Comparison of ENCODE assay signal across 13 cellular contexts in genomic region chr22:29879738-29880137, GRCh38. TPM values are rescaled to one million over a fixed set of nuclear protein-coding genes. Genes with fewer than 3 reads are reported as not detected.
DNase-seq lines count a peak whose midpoint lies in the region; ATAC-seq, FAIRE-seq and TF ChIP-seq lines count a peak whose summit lies in the region.
"Had no signal": no experiment of that assay in that cellular context is flagged by ENCODE, and none has a peak within 500 bp of the region (broad histone marks: within the 10 kb centered on the region; RNA-seq: fewer than 3 reads in every experiment).

No MANE protein-coding gene starts in this region.

- DNase-seq in A549 (ENCODE audit: low read depth in 1 of 2, low spot score in 1 of 2) (peak; percentile 17 to 48), MG63 (peak; percentile 15), dermis blood vessel endothelial cell (peak; percentile 21), hepatocyte (ENCODE audit: low spot score) (no peak), RCC 7860 (ENCODE audit: low spot score) (no peak), Peyer's patch (no peak)
- no peak for DNase-seq in CD4-positive, alpha-beta T cell
- DNase-seq: esophagus squamous epithelium, mesenchymal stem cell, NCI-H1105, NCI-H226 had no signal

- no peaks in the 10 kb centered on the region for H3K36me3 ChIP-seq in MG63
- no peaks in the 10 kb centered on the region for H3K36me3 ChIP-seq in hepatocyte (replicated peaks; ENCODE audit: insufficient read depth, low read depth)
- H3K36me3 ChIP-seq in Peyer's patch = no peaks in the 10 kb centered on the region
- H3K36me3 ChIP-seq: esophagus squamous epithelium had no signal

- CTCF ChIA-PET in A549 (lab: Yijun Ruan, JAX) = interaction anchor here (0.7 to 1.0 kb wide), 2 partner anchors 125 to 254 kb away, joined by 3 read pairs; no protein-coding TSS in a partner anchor
- CTCF ChIA-PET in CD4-positive, alpha-beta T cell (lab: Charles Lee) = no interaction called here

- TF ChIP-seq EP300 in A549 (IDR thresholded peaks at IDR 0.05) = no peak

- no peak for TF ChIP-seq RAD21 in A549 (conservative IDR thresholded peaks at IDR 0.05 in 1 of 2, IDR thresholded peaks at IDR 0.05 in 1 of 2)

- H3K4me1 Mint-ChIP-seq in CD4-positive, alpha-beta T cell (ENCODE audit: low read depth) = no peaks in the 10 kb centered on the region

- H3K4me1 ChIP-seq in A549 (peaks cover 4% of the 10 kb centered on the region; the same call in 2 of the 3 replicates), hepatocyte (ENCODE audit: insufficient read depth) (no peaks in the 10 kb centered on the region), Peyer's patch (peaks cover 0 to 8% (median 0%) of the 10 kb centered on the region in 4 donors)

- TF ChIP-seq POLR2A in A549 (IDR thresholded peaks at IDR 0.05; ENCODE audit: low read length) (no peak), Peyer's patch (IDR thresholded peaks at IDR 0.05) (no peak)

- no peak for FAIRE-seq in A549 (lab: Jason Lieb, UNC)
- FAIRE-seq in RCC 7860 (lab: Jason Lieb, UNC) = no peak

- peaks cover 6% of the 10 kb centered on the region for H3K36me3 Mint-ChIP-seq in CD4-positive, alpha-beta T cell (ENCODE audit: low read depth)
- H3K36me3 Mint-ChIP-seq: CD4-positive, CD25-positive, alpha-beta regulatory T cell had no signal

- no peaks in the 10 kb centered on the region for H3K27me3 Mint-ChIP-seq in CD4-positive, alpha-beta T cell

- no peak overlapping the region for H3K4me3 ChIP-seq in A549
- no peak overlapping the region for H3K4me3 ChIP-seq in MG63
- H3K4me3 ChIP-seq in hepatocyte = no peak overlapping the region
- no peak overlapping the region for H3K4me3 ChIP-seq in Peyer's patch
- H3K4me3 ChIP-seq: esophagus squamous epithelium had no signal

- H3K27ac Mint-ChIP-seq in CD4-positive, alpha-beta T cell = no peak overlapping the region
- H3K27ac Mint-ChIP-seq: CD4-positive, CD25-positive, alpha-beta regulatory T cell had no signal

- no peaks in the 10 kb centered on the region for H3K9me3 ChIP-seq in A549
- H3K9me3 ChIP-seq in CD4-positive, alpha-beta T cell (ENCODE audit: control insufficient read depth, low read length) = no peaks in the 10 kb centered on the region
- H3K9me3 ChIP-seq in MG63 = no peaks in the 10 kb centered on the region
- H3K9me3 ChIP-seq in hepatocyte (ENCODE audit: low read depth) = no peaks in the 10 kb centered on the region
- no peaks in the 10 kb centered on the region for H3K9me3 ChIP-seq in Peyer's patch
- H3K9me3 ChIP-seq: esophagus squamous epithelium had no signal

- 89% methylated on average over 5 of the region's 5 CpGs for WGBS in A549 (ENCODE audit: missing lambda C conversion rate)
- WGBS in hepatocyte (ENCODE audit: low lambda C conversion rate, missing lambda C conversion rate) = 97% methylated on average over 5 of the region's 5 CpGs

- peaks cover 14% of the 10 kb centered on the region for H3K79me2 ChIP-seq in hepatocyte

- H3K4me2 ChIP-seq in A549 (no peak overlapping the region), hepatocyte (no peak overlapping the region)

- no peak for TF ChIP-seq CTCF in A549 (IDR thresholded peaks at IDR 0.05)
- TF ChIP-seq CTCF in CD4-positive, alpha-beta T cell (IDR thresholded peaks at IDR 0.05) = no peak
- TF ChIP-seq CTCF in hepatocyte (IDR thresholded peaks at IDR 0.05; ENCODE audit: poor library complexity) = no peak
- no peak for TF ChIP-seq CTCF in Peyer's patch (IDR thresholded peaks at IDR 0.05)

- intact Hi-C loops in CD4-positive, alpha-beta T cell (cut with DNase I, micrococcal nuclease) = loop anchor here in 1 of 2 experiments (5.0 to 10.0 kb wide), 4 partner anchors 112 to 1468 kb away; partner anchors contain the start of genes NF2, PATZ1, UQCR10 and ZMAT5

- no peaks in the 10 kb centered on the region for H3K9me3 Mint-ChIP-seq in CD4-positive, alpha-beta T cell
- H3K9me3 Mint-ChIP-seq: CD4-positive, CD25-positive, alpha-beta regulatory T cell had no signal

- H3K4me3 Mint-ChIP-seq in CD4-positive, alpha-beta T cell = peak overlapping the region; percentile 25

- no peaks in the 10 kb centered on the region for H3K27me3 ChIP-seq in CD4-positive, alpha-beta T cell (ENCODE audit: control insufficient read depth, insufficient read depth, low read length)
- H3K27me3 ChIP-seq in MG63 (no peaks in the 10 kb centered on the region), hepatocyte (no peaks in the 10 kb centered on the region), Peyer's patch (no peaks in the 10 kb centered on the region)
- H3K27me3 ChIP-seq: esophagus squamous epithelium had no signal

- no peak overlapping the region for H2AFZ ChIP-seq in hepatocyte

- peaks cover 11% of the 10 kb centered on the region for H4K20me1 ChIP-seq in hepatocyte (ENCODE audit: insufficient read depth, poor library complexity, severe bottlenecking)

- H3K27ac ChIP-seq in A549 = no peak overlapping the region
- H3K27ac ChIP-seq in CD4-positive, alpha-beta T cell (ENCODE audit: low read depth, low read length) = no peak overlapping the region
- H3K27ac ChIP-seq in hepatocyte = no peak overlapping the region
- H3K27ac ChIP-seq in Peyer's patch = no peak overlapping the region
- H3K27ac ChIP-seq: esophagus squamous epithelium had no signal

- POLR2A ChIA-PET in A549 (lab: Yijun Ruan, JAX) = no interaction called here
- POLR2A ChIA-PET in CD4-positive, alpha-beta T cell (lab: Charles Lee) = no interaction called here

- no peak for ATAC-seq in A549
- ATAC-seq in CD4-positive, alpha-beta T cell (ENCODE audit: poor library complexity) = no peak
- no peak for ATAC-seq in HG02970 (IDR thresholded peaks at IDR 0.05; ENCODE audit: low FRiP score, unreplicated experiment)

- no peaks in the 10 kb centered on the region for H3K9me2 ChIP-seq in hepatocyte (replicated peaks; ENCODE audit: insufficient read depth)

TF ChIP-seq in A549, 52 proteins besides CTCF, POLR2A, EP300 and RAD21:
- TF ChIP-seq MAZ (IDR thresholded peaks at IDR 0.05; ENCODE audit: borderline replicate concordance, low read depth, low read length) (no peak), ZC3H11A (IDR thresholded peaks at IDR 0.05) (no peak), ZNF302 (CRISPR knock-in tag; IDR thresholded peaks at IDR 0.05) (no peak), PBX3 (IDR thresholded peaks at IDR 0.05) (no peak), POLR2AphosphoS2 (conservative IDR thresholded peaks at IDR 0.05; ENCODE audit: low read length) (no peak), RFX5 (IDR thresholded peaks at IDR 0.05) (no peak), CBX2 (IDR thresholded peaks at IDR 0.05; ENCODE audit: borderline replicate concordance, low read depth) (no peak), CEBPB (IDR thresholded peaks at IDR 0.05) (no peak), HOXA7 (CRISPR knock-in tag; IDR thresholded peaks at IDR 0.05) (no peak), RNF2 (IDR thresholded peaks at IDR 0.05; ENCODE audit: borderline replicate concordance, low read depth) (no peak), ELK1 (IDR thresholded peaks at IDR 0.05; ENCODE audit: low read depth, low read length) (no peak), RARB (CRISPR knock-in tag; IDR thresholded peaks at IDR 0.05) (no peak), JUN (IDR thresholded peaks at IDR 0.05) (no peak), EHF (CRISPR knock-in tag; IDR thresholded peaks at IDR 0.05) (no peak), KDM1A (IDR thresholded peaks at IDR 0.05; ENCODE audit: low read depth) (no peak), NFE2L2 (conservative IDR thresholded peaks at IDR 0.05; ENCODE audit: low read length) (no peak)
TF ChIP-seq in A549: peak in this region for 0.

RNA-seq across cellular contexts. Expression of gene MTMR3, which starts 3.2 kb away (rescaled TPM):
- polyA plus RNA-seq in A549 (2011; rRNA removed) = 18.8 and 21.8 TPM in 2 replicates
- polyA plus RNA-seq in A549 (2012; cell fraction: cytosol; rRNA removed) = 7.5 and 10.1 TPM in 2 replicates
- polyA plus RNA-seq in A549 (2012; cell fraction: nucleus; rRNA removed) = 31.3 and 43.4 TPM in 2 replicates
- polyA plus RNA-seq in A549 (2017; fragmentation: RNase III; extraction: RNeasy Plus Mini Kit Qiagen cat#74134 plus additional on column Dnase treatment) = 5.6 to 7.7 TPM (median 7.4 TPM) in 3 replicates
- polyA minus RNA-seq in A549 (2011; rRNA and poly(A)+ RNA removed) = 39.3 and 40.5 TPM in 2 replicates
- 10 to 100 TPM; 57.8 to 60.6 TPM for total RNA-seq in CD4-positive, alpha-beta T cell
- total RNA-seq in MG63 (2014; rRNA removed; shearing (Covaris generic); ENCODE audit: low replicate concordance) = 9.1 and 12.9 TPM in 2 replicates
- total RNA-seq in dermis blood vessel endothelial cell = 41.4 and 42.7 TPM in 2 replicates
- 33.4 and 42.7 TPM in 2 replicates for total RNA-seq in hepatocyte
- polyA plus RNA-seq in hepatocyte = 16.2 and 18.8 TPM in 2 replicates
- total RNA-seq in Peyer's patch = 10 to 100 TPM; 49.4 to 97.8 (median 84.0) TPM

RNA-seq across cellular contexts. Expression of gene ASCC2, which starts 41.7 kb away (rescaled TPM):
- polyA plus RNA-seq in A549 (2011; rRNA removed) (31.6 and 38.0 TPM in 2 replicates), A549 (2017; fragmentation: RNase III; extraction: RNeasy Plus Mini Kit Qiagen cat#74134 plus additional on column Dnase treatment) (24.9 to 27.2 TPM (median 26.8 TPM) in 3 replicates), hepatocyte (54.2 and 54.8 TPM in 2 replicates)
- 38.4 and 40.1 TPM in 2 replicates for polyA plus RNA-seq in A549 (2012; cell fraction: cytosol; rRNA removed)
- polyA plus RNA-seq in A549 (2012; cell fraction: nucleus; rRNA removed) = 44.8 and 50.3 TPM in 2 replicates
- 47.1 and 48.2 TPM in 2 replicates for polyA minus RNA-seq in A549 (2011; rRNA and poly(A)+ RNA removed)
- 10 to 100 TPM; 67.1 to 68.3 TPM for total RNA-seq in CD4-positive, alpha-beta T cell
- 36.2 and 37.8 TPM in 2 replicates for total RNA-seq in MG63 (2014; rRNA removed; shearing (Covaris generic); ENCODE audit: low replicate concordance)
- total RNA-seq in dermis blood vessel endothelial cell (24.2 and 33.5 TPM in 2 replicates), hepatocyte (25.9 and 26.2 TPM in 2 replicates), Peyer's patch (10 to 100 TPM; 47.5 to 91.6 (median 78.4) TPM)

Comparison
In these comparisons a context has a peak if more than half of its experiments do, and no peak if none do; other contexts are left out.
1. DNase-seq: peak in A549 (2 of 2), MG63 (single experiment) and dermis blood vessel endothelial cell (single experiment); none in CD4-positive, alpha-beta T cell (0 of 10), hepatocyte (single experiment), RCC 7860 (single experiment) and Peyer's patch (0 of 3).